In genomic region chr14:99260652-99261551, GRCh38 we compare ENCODE assay signal across 1 cellular context.
TF ChIP-seq lines count a peak whose summit lies in the region.

No MANE protein-coding gene starts in this region.

TF ChIP-seq in WTC11, 78 proteins besides CTCF, POLR2A, EP300 and RAD21 (continued from another document):
- TF ChIP-seq ERG (CRISPR knock-in tag; IDR thresholded peaks at IDR 0.05) = no peak
- TF ChIP-seq ATF3 (CRISPR knock-in tag; conservative IDR thresholded peaks at IDR 0.05) = no peak
- TF ChIP-seq CBFB (CRISPR knock-in tag; IDR thresholded peaks at IDR 0.05; ENCODE audit: low read depth) = no peak
TF ChIP-seq in WTC11: peak in this region for 0.
